8 cellular contexts compared by ENCODE assay signal in genomic region chr14:90760591-90761316, GRCh38. TPM values are rescaled to one million over a fixed set of nuclear protein-coding genes. Genes with fewer than 3 reads are reported as not detected.
DNase-seq lines count a peak whose midpoint lies in the region; ATAC-seq and TF ChIP-seq lines count a peak whose summit lies in the region.

No MANE protein-coding gene starts in this region.

- intact Hi-C loops in heart left ventricle (cut with DNase I): loop anchor here in 6 of 10 donors (5.0 to 10.0 kb wide), 4 partner anchors 47 to 57 kb away; partner anchors contain the start of gene TTC7B (in 3 of the 6)
- intact Hi-C loops in cardiac septum (cut with DNase I): loop anchor here (10.0 kb wide), 1 partner anchor 134 kb away; no protein-coding TSS in a partner anchor

- peak overlapping the region; percentile 75 for H3K27ac Mint-ChIP-seq in endothelial cell (ENCODE audit: unreplicated experiment)

- ATAC-seq in heart left ventricle: no peak

- peaks cover 0 to 31% (median 22%) of the 10 kb centered on the region in 12 donors for H3K4me1 ChIP-seq in heart left ventricle

- WGBS in heart left ventricle, 4 donors: 81 to 89% (median 86%) methylated on average over 4 of the region's 4 CpGs

- H3K9me3 ChIP-seq in heart left ventricle (peaks cover 0 to 23% (median 15%) of the 10 kb centered on the region in 12 donors), MG63 (0 out of 2 replicates have a peak, but pooled peaks cover 3% of the 10 kb centered on the region)

- H3K27me3 Mint-ChIP-seq in endothelial cell (ENCODE audit: unreplicated experiment): peaks cover 9% of the 10 kb centered on the region

- peaks cover 41% of the 10 kb centered on the region for H3K4me1 Mint-ChIP-seq in endothelial cell (ENCODE audit: unreplicated experiment)

- H3K4me3 ChIP-seq in heart left ventricle (no peak overlapping the region), MG63 (no peak overlapping the region)

- H3K4me3 Mint-ChIP-seq in endothelial cell (ENCODE audit: unreplicated experiment): no peak overlapping the region

- TF ChIP-seq POLR2A in heart left ventricle (IDR thresholded peaks at IDR 0.05): no peak

- DNase-seq in heart left ventricle (no peak), cardiac septum (ENCODE audit: low spot score) (no peak), NCI-H446 treated with DMSO at 0.1 percent for 48 hours (lab: John Stamatoyannopoulos, UW) (peak; percentile 20), endothelial cell (ENCODE audit: low spot score) (no peak), renal cortical epithelial cell (ENCODE audit: low read depth) (peak; percentile 39), MG63 (no peak), AG20443 (ENCODE audit: low spot score) (no peak), HK-2 (ENCODE audit: unreplicated experiment) (no peak)

- H3K27me3 ChIP-seq in heart left ventricle (no peaks in the 10 kb centered on the region), MG63 (no peaks in the 10 kb centered on the region)

- TF ChIP-seq CTCF in heart left ventricle (IDR thresholded peaks at IDR 0.05) (peak; percentile 28 to 64 (median 52)), endothelial cell (IDR thresholded peaks at IDR 0.05; ENCODE audit: unreplicated experiment) (peak; percentile 65)

- H3K27ac ChIP-seq in heart left ventricle: peak overlapping the region in 5 of 12 donors; percentile 93 to 97 (median 96)

- H3K36me3 Mint-ChIP-seq in endothelial cell (ENCODE audit: low read depth, unreplicated experiment): peaks cover 19% of the 10 kb centered on the region

- H3K36me3 ChIP-seq in heart left ventricle: peaks cover 0 to 12% (median 0%) of the 10 kb centered on the region in 9 donors
- H3K36me3 ChIP-seq in MG63: no peaks in the 10 kb centered on the region

- H3K9me3 Mint-ChIP-seq in endothelial cell (ENCODE audit: unreplicated experiment): no peaks in the 10 kb centered on the region

RNA-seq across cellular contexts. Expression of gene TTC7B, which starts 55.5 kb away (rescaled TPM):
- total RNA-seq in heart left ventricle (10 to 100 TPM; 54.5 to 76.1 (median 67.9) TPM), cardiac septum (64.9 TPM), endothelial cell (ENCODE audit: unreplicated experiment) (93.5 TPM), renal cortical epithelial cell (16.7 and 27.1 TPM in 2 replicates)
- polyA plus RNA-seq in heart left ventricle: 10 to 100 TPM; 20.3 to 38.6 TPM
- total RNA-seq in MG63 (2014; rRNA removed; shearing (Covaris generic); ENCODE audit: low replicate concordance): 25.4 and 30.0 TPM in 2 replicates

Comparison
In these comparisons a context has a peak if more than half of its experiments do, and no peak if none do; other contexts are left out.
1. DNase-seq: peak in NCI-H446 treated with DMSO at 0.1 percent for 48 hours (single experiment) and renal cortical epithelial cell (single experiment); none in heart left ventricle (0 of 5), cardiac septum (single experiment), endothelial cell (single experiment), MG63 (single experiment), AG20443 (single experiment) and HK-2 (single experiment).